19 cellular contexts compared by ENCODE assay signal in the genomic region with DNA sequence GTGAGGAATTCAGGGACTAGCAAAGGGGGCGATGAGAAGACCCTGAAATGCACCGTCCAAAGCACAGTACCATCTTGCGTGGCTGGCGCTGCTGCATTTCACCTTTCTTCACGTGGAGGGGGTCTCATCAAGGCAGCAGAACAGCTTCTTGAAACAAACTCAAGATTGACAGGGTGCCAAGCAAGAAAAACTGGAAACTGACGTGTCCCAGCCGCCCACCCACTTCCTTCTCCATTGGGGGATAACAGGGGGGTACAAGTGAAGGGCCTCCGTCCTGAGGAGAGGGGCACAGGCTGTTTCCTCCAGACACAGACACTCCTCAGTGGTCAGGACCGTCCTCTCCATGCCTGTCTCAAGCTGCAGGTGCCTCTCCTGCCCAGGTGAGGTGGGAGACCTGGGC.
"Had no signal": no experiment of that assay in that cellular context is flagged by ENCODE, and none has a peak within 500 bp of the region (broad histone marks: within the 10 kb centered on the region; RNA-seq: fewer than 3 reads in every experiment).

No MANE protein-coding gene starts in this region.

- DNase-seq: activated CD4-positive, alpha-beta T cell treated with anti-CD3 and anti-CD28 coated beads for 4 hours; activated naive CD4-positive, alpha-beta T cell treated with anti-CD3 and anti-CD28 coated beads, Interleukin-2, amount 10 ng/mL, durations not matched to agents 7 days and 5 days; activated naive CD8-positive, alpha-beta T cell treated with anti-CD3 and anti-CD28 coated beads, Interleukin-2, amount 50 U/mL, for 24 hours; anterior cingulate cortex; caudate nucleus; foreskin fibroblast; mesenchymal stem cell; nephron progenitor cell; nucleus accumbens; retina; stimulated activated CD4-positive, alpha-beta T cell treated with anti-CD3 and anti-CD28 coated beads, Interleukin-12 subunit alpha, Interleukin-12 subunit beta, amount 100 ng/mL, for 4 hours; stimulated activated CD4-positive, alpha-beta T cell treated with anti-CD3 and anti-CD28 coated beads, Interleukin-1b, Interleukin-23, amount 100 ng/mL, for 48 hours; stimulated activated CD8-positive, alpha-beta memory T cell treated with anti-CD3 and anti-CD28 coated beads, Interleukin-4, amount 100 ng/mL, for 48 hours; stimulated activated naive CD4-positive, alpha-beta T cell had no signal

- ATAC-seq: activated naive CD8-positive, alpha-beta T cell treated with anti-CD3 and anti-CD28 coated beads, Interleukin-2, amount 50 U/mL, for 24 hours had no signal

- H2AFZ ChIP-seq: hepatocyte had no signal

- H3K27ac Mint-ChIP-seq: activated naive CD4-positive, alpha-beta T cell treated with anti-CD3 and anti-CD28 coated beads, Interleukin-2, amount 10 ng/mL, durations not matched to agents 7 days and 5 days; activated naive CD8-positive, alpha-beta T cell treated with anti-CD3 and anti-CD28 coated beads, Interleukin-2, amount 50 U/mL, for 24 hours had no signal

- H3K4me2 ChIP-seq: hepatocyte had no signal

- H3K27me3 ChIP-seq: dorsolateral prefrontal cortex, hepatocyte, tibial artery had no signal

- H3K9me3 Mint-ChIP-seq: activated naive CD4-positive, alpha-beta T cell treated with anti-CD3 and anti-CD28 coated beads, Interleukin-2, amount 10 ng/mL, durations not matched to agents 7 days and 5 days; activated naive CD8-positive, alpha-beta T cell treated with anti-CD3 and anti-CD28 coated beads, Interleukin-2, amount 50 U/mL, for 24 hours; nephron progenitor cell had no signal

- H3K4me1 ChIP-seq: tibial artery had no signal

- H3K4me3 ChIP-seq: dorsolateral prefrontal cortex, hepatocyte, tibial artery had no signal

- H3K27ac ChIP-seq: epithelial cell of prostate, hepatocyte, tibial artery had no signal

- H3K27me3 Mint-ChIP-seq: activated naive CD4-positive, alpha-beta T cell treated with anti-CD3 and anti-CD28 coated beads, Interleukin-2, amount 10 ng/mL, durations not matched to agents 7 days and 5 days; activated naive CD8-positive, alpha-beta T cell treated with anti-CD3 and anti-CD28 coated beads, Interleukin-2, amount 50 U/mL, for 24 hours; brain had no signal

- H3K9me3 ChIP-seq: tibial artery had no signal

- H3K4me3 Mint-ChIP-seq: activated naive CD4-positive, alpha-beta T cell treated with anti-CD3 and anti-CD28 coated beads, Interleukin-2, amount 10 ng/mL, durations not matched to agents 7 days and 5 days; activated naive CD8-positive, alpha-beta T cell treated with anti-CD3 and anti-CD28 coated beads, Interleukin-2, amount 50 U/mL, for 24 hours; brain; nephron progenitor cell had no signal
